In genomic region chr19:9935409-9936062, GRCh38 we compare ENCODE assay signal across 9 cellular contexts. TPM values are rescaled to one million over a fixed set of nuclear protein-coding genes. Genes with fewer than 3 reads are reported as not detected.
DNase-seq lines count a peak whose midpoint lies in the region; ATAC-seq and TF ChIP-seq lines count a peak whose summit lies in the region.
"Had no signal": no experiment of that assay in that cellular context is flagged by ENCODE, and none has a peak within 500 bp of the region (broad histone marks: within the 10 kb centered on the region; RNA-seq: fewer than 3 reads in every experiment).

No MANE protein-coding gene starts in this region.

- H3K18ac ChIP-seq in H9 (ENCODE audit: insufficient read length, low read depth, low read length), result peak overlapping the region; percentile 39

- H3K4ac ChIP-seq in H9 (ENCODE audit: low read depth, low read length), result no peak overlapping the region

- H3K27me3 ChIP-seq in H9 (ENCODE audit: insufficient read depth, low read length) (no peaks in the 10 kb centered on the region), neuron (ENCODE audit: insufficient read depth, low read length) (no peaks in the 10 kb centered on the region)

- H2BK5ac ChIP-seq in H9 (ENCODE audit: insufficient read length, low read length), result no peak overlapping the region

- peak overlapping the region; percentile 79 for H3K9ac ChIP-seq in H9 (ENCODE audit: extremely low read depth, insufficient read length, low read length)

- H3K56ac ChIP-seq in H9 (ENCODE audit: insufficient read length, low read depth, low read length), result peak overlapping the region; percentile 19

- H3K4me3 Mint-ChIP-seq in H9, result peak overlapping the region; percentile 88 to 99
- peak overlapping the region; percentile 4 for H3K4me3 Mint-ChIP-seq in dendritic cell treated with granulocyte-macrophage colony-stimulating factor and Interleukin-4, amounts not matched to agents 40 ng/mL and 50 ng/mL, for 4 days
- no peak overlapping the region for H3K4me3 Mint-ChIP-seq in activated CD8-positive, alpha-beta memory T cell treated with anti-CD3 and anti-CD28 coated beads, Interleukin-2, amount 10 ng/mL, durations not matched to agents 7 days and 5 days

- H3K79me2 ChIP-seq in H9 (ENCODE audit: insufficient read depth, low read length), result no peaks in the 10 kb centered on the region

- no peak overlapping the region for H3K23ac ChIP-seq in H9 (ENCODE audit: insufficient read length, low read depth, low read length)

- no peak overlapping the region for H3T11ph ChIP-seq in H9 (ENCODE audit: low read length)

- no peaks in the 10 kb centered on the region for H4K20me1 ChIP-seq in H9 (ENCODE audit: control insufficient read depth, insufficient read depth, insufficient read length)

- peaks cover 10% of the 10 kb centered on the region for H3K23me2 ChIP-seq in H9 (ENCODE audit: insufficient read length, low read depth, low read length, poor library complexity, severe bottlenecking)

- H4K5ac ChIP-seq in H9 (ENCODE audit: insufficient read length, low read depth, low read length), result no peak overlapping the region

- 0 out of 5 replicates have a peak, but pooled peaks cover 0 to 3% of the 10 kb centered on the region in 2 experiments for H3K9me3 Mint-ChIP-seq in H9
- no peaks in the 10 kb centered on the region for H3K9me3 Mint-ChIP-seq in dendritic cell treated with granulocyte-macrophage colony-stimulating factor and Interleukin-4, amounts not matched to agents 40 ng/mL and 50 ng/mL, for 4 days
- H3K9me3 Mint-ChIP-seq in activated CD8-positive, alpha-beta memory T cell treated with anti-CD3 and anti-CD28 coated beads, Interleukin-2, amount 10 ng/mL, durations not matched to agents 7 days and 5 days (ENCODE audit: low read depth), result no peaks in the 10 kb centered on the region

- H3K27me3 Mint-ChIP-seq in H9 (ENCODE audit: low read depth), result peaks cover 14% of the 10 kb centered on the region
- H3K27me3 Mint-ChIP-seq in dendritic cell treated with granulocyte-macrophage colony-stimulating factor and Interleukin-4, amounts not matched to agents 40 ng/mL and 50 ng/mL, for 4 days, result peaks cover 71% of the 10 kb centered on the region
- peaks cover 49% of the 10 kb centered on the region for H3K27me3 Mint-ChIP-seq in activated CD8-positive, alpha-beta memory T cell treated with anti-CD3 and anti-CD28 coated beads, Interleukin-2, amount 10 ng/mL, durations not matched to agents 7 days and 5 days

- peak overlapping the region; percentile 95 for H3K4me2 ChIP-seq in H9 (ENCODE audit: insufficient read depth, insufficient read length, low read length)

- no CpG with 5 or more reads among the region's 28 CpGs for WGBS in H9 (ENCODE audit: extremely low coverage, insufficient read length, low lambda C conversion rate)

- H3K4me3 ChIP-seq in AG10803 (ENCODE audit: low read length) (peak overlapping the region; percentile 48), neuron (ENCODE audit: low read length) (peak overlapping the region; percentile 49)

- H3K36me3 ChIP-seq in neuron (ENCODE audit: insufficient read depth, low read length), result no peaks in the 10 kb centered on the region
- H3K36me3 ChIP-seq: transverse colon had no signal

- DNase-seq in AG10803 (ENCODE audit: low read depth) (no peak), H9 (peak; percentile 32), NCI-H1092 (lab: John Stamatoyannopoulos, UW) (no peak), NCI-H1048 (lab: John Stamatoyannopoulos, UW) (no peak), NCI-H1436 (lab: John Stamatoyannopoulos, UW) (no peak)
- DNase-seq in activated CD8-positive, alpha-beta memory T cell treated with anti-CD3 and anti-CD28 coated beads, Interleukin-2, amount 10 ng/mL, durations not matched to agents 7 days and 5 days, result no peak
- DNase-seq: transverse colon had no signal

- peaks cover 6% of the 10 kb centered on the region; the same call in 1 of the 2 replicates for H3K4me1 ChIP-seq in H9 (ENCODE audit: insufficient read depth, low read length)
- H3K4me1 ChIP-seq in neuron (ENCODE audit: insufficient read depth, low read length), result peaks cover 13% of the 10 kb centered on the region

- intact Hi-C loops in dendritic cell treated with granulocyte-macrophage colony-stimulating factor and Interleukin-4, amounts not matched to agents 40 ng/mL and 50 ng/mL, for 4 days (cut with micrococcal nuclease), result loop anchor here (2.0 kb wide), 1 partner anchor 65 kb away; no protein-coding TSS in a partner anchor

- ATAC-seq in activated CD8-positive, alpha-beta memory T cell treated with anti-CD3 and anti-CD28 coated beads, Interleukin-2, amount 10 ng/mL, durations not matched to agents 7 days and 5 days, result no peak

- peak overlapping the region; percentile 67 for H3K14ac ChIP-seq in H9 (ENCODE audit: insufficient read depth, low read length)

- TF ChIP-seq CTCF in AG10803 (conservative IDR thresholded peaks at IDR 0.05; ENCODE audit: low read length) (no peak), H9 (conservative IDR thresholded peaks at IDR 0.05) (no peak)

- peaks cover 6% of the 10 kb centered on the region for H3K79me1 ChIP-seq in H9 (ENCODE audit: insufficient read depth, low read depth, low read length, poor library complexity, severe bottlenecking)

- peaks cover 2 to 5% (median 5%) of the 10 kb centered on the region in 3 experiments for H3K36me3 Mint-ChIP-seq in H9 (ENCODE audit: insufficient read depth in 1 of 3, low read depth in 3 of 3)
- no peaks in the 10 kb centered on the region for H3K36me3 Mint-ChIP-seq in dendritic cell treated with granulocyte-macrophage colony-stimulating factor and Interleukin-4, amounts not matched to agents 40 ng/mL and 50 ng/mL, for 4 days (ENCODE audit: low read depth)
- H3K36me3 Mint-ChIP-seq in activated CD8-positive, alpha-beta memory T cell treated with anti-CD3 and anti-CD28 coated beads, Interleukin-2, amount 10 ng/mL, durations not matched to agents 7 days and 5 days, result no peaks in the 10 kb centered on the region

- peak overlapping the region; percentile 9 to 93 (median 78); a peak in 6 of 7 replicates for H3K27ac Mint-ChIP-seq in H9
- H3K27ac Mint-ChIP-seq in dendritic cell treated with granulocyte-macrophage colony-stimulating factor and Interleukin-4, amounts not matched to agents 40 ng/mL and 50 ng/mL, for 4 days, result no peak overlapping the region
- H3K27ac Mint-ChIP-seq in activated CD8-positive, alpha-beta memory T cell treated with anti-CD3 and anti-CD28 coated beads, Interleukin-2, amount 10 ng/mL, durations not matched to agents 7 days and 5 days, result no peak overlapping the region

- peaks cover 28 to 41% of the 10 kb centered on the region in 2 experiments for H3K4me1 Mint-ChIP-seq in H9
- H3K4me1 Mint-ChIP-seq in dendritic cell treated with granulocyte-macrophage colony-stimulating factor and Interleukin-4, amounts not matched to agents 40 ng/mL and 50 ng/mL, for 4 days (ENCODE audit: low read depth), result peaks cover 26% of the 10 kb centered on the region
- H3K4me1 Mint-ChIP-seq in activated CD8-positive, alpha-beta memory T cell treated with anti-CD3 and anti-CD28 coated beads, Interleukin-2, amount 10 ng/mL, durations not matched to agents 7 days and 5 days, result peaks cover 14% of the 10 kb centered on the region

- no peak overlapping the region for H4K91ac ChIP-seq in H9 (ENCODE audit: insufficient read length, low read depth, low read length)

- no peaks in the 10 kb centered on the region for H3K9me3 ChIP-seq in H9 (ENCODE audit: control insufficient read depth, low read depth, low read length)
- H3K9me3 ChIP-seq in neuron (ENCODE audit: low read length), result no peaks in the 10 kb centered on the region
- H3K9me3 ChIP-seq: transverse colon had no signal

- no peak overlapping the region for H4K8ac ChIP-seq in H9 (replicated peaks; ENCODE audit: insufficient read length, low read depth, low read length)

- H2AFZ ChIP-seq in H9 (ENCODE audit: low read length) (no peak overlapping the region), neuron (ENCODE audit: low read depth, low read length) (peak overlapping the region; percentile 27)

- no peak overlapping the region for H3K27ac ChIP-seq in H9 (ENCODE audit: insufficient read length, low read depth, low read length)
- H3K27ac ChIP-seq: transverse colon had no signal

- no peak overlapping the region for H2BK20ac ChIP-seq in H9 (ENCODE audit: low read depth, low read length, poor library complexity, severe bottlenecking)

- CTCF ChIA-PET in activated CD8-positive, alpha-beta memory T cell treated with anti-CD3 and anti-CD28 coated beads, Interleukin-2, amount 10 ng/mL, durations not matched to agents 7 days and 5 days (lab: Charles Lee), result interaction anchor here (1.1 to 2.5 kb wide), 2 partner anchors 65 to 92 kb away, joined by 3 to 6 read pairs; no protein-coding TSS in a partner anchor

- no peak overlapping the region for H2BK15ac ChIP-seq in H9 (ENCODE audit: low read depth, low read length)

- no peak overlapping the region for H2BK12ac ChIP-seq in H9 (ENCODE audit: insufficient read length, low read depth, low read length)

- no peak overlapping the region for H2BK120ac ChIP-seq in H9 (ENCODE audit: low read depth, low read length, poor library complexity, severe bottlenecking)

- no peak overlapping the region for H2AK5ac ChIP-seq in H9 (ENCODE audit: insufficient read length, low read length)

RNA-seq across cellular contexts. Expression of gene OLFM2, which starts 0.8 kb away (rescaled TPM):
- 75.6 and 76.5 TPM in 2 replicates for total RNA-seq in H9 (2021)
- 1 to 10 TPM; 3.4 to 5.1 TPM for total RNA-seq in activated CD8-positive, alpha-beta memory T cell treated with anti-CD3 and anti-CD28 coated beads, Interleukin-2, amount 10 ng/mL, durations not matched to agents 7 days and 5 days

Comparison
In these comparisons a context has a peak if more than half of its experiments do, and no peak if none do; other contexts are left out.
1. H3K27ac Mint-ChIP-seq: peak in H9 (3 of 3); none in dendritic cell treated with granulocyte-macrophage colony-stimulating factor and Interleukin-4, amounts not matched to agents 40 ng/mL and 50 ng/mL, for 4 days (single experiment) and activated CD8-positive, alpha-beta memory T cell treated with anti-CD3 and anti-CD28 coated beads, Interleukin-2, amount 10 ng/mL, durations not matched to agents 7 days and 5 days (single experiment).
2. RNA of gene OLFM2, which starts 0.8 kb away (total RNA-seq): 75.6 to 76.5 TPM in H9; 3.4 to 5.1 TPM in activated CD8-positive, alpha-beta memory T cell treated with anti-CD3 and anti-CD28 coated beads, Interleukin-2, amount 10 ng/mL, durations not matched to agents 7 days and 5 days; every median in the first group is over 10 times any median in the second.